8 cellular contexts compared by ENCODE assay signal in the genomic region with DNA sequence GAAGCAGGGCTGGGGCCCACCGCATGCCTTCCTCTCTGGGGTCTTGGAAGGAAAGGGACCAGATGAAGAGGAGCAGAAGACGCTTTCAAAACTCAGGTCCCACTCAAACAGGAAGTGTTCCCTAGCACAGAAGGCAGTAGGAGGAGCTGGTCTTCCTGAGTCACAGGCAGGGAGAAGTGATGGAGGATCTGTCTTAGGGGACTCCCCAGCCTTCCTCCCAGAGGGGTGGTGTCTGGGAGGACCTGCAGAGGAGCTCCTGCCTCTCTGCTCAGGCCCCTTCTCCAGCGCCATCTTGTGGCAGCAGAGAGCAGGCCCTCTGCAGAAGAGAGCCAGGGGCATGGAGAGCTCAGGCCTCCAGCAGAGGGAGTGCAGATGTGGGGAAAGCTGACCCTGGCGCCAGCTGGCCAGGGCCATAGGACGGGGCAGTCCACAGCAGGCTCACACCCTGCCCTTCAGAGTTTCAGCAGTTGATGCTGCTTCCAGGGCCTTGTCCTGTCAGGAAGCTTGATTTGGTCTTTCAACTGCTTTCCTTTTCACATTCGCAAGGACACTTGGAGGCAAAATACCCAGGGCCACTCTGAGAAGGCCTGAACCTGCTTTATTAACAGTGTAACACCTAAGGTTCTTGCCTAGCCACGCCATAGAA.
A peak's percentile ranks its signal among the peaks of the same experiment; 100 is the strongest.
DNase-seq lines count a peak whose midpoint lies in the region; ATAC-seq, FAIRE-seq and TF ChIP-seq lines count a peak whose summit lies in the region.

No MANE protein-coding gene starts in this region.

- H2AK5ac ChIP-seq in trophoblast cell (ENCODE audit: low read length) = no peak overlapping the region

- no peak overlapping the region for H3K27ac ChIP-seq in trophoblast cell (ENCODE audit: low read depth, low read length)

- H3K14ac ChIP-seq in trophoblast cell (ENCODE audit: low read length) = no peak overlapping the region

- ATAC-seq in GM21717 (IDR thresholded peaks at IDR 0.05; ENCODE audit: unreplicated experiment) = peak; percentile 95

- no peak overlapping the region for H3K23ac ChIP-seq in trophoblast cell (ENCODE audit: low read length)

- no peaks in the 10 kb centered on the region for H3K79me1 ChIP-seq in trophoblast cell (ENCODE audit: low read length)

- H3K4me2 ChIP-seq in trophoblast cell (ENCODE audit: low read length) = no peak overlapping the region

- FAIRE-seq in urothelium cell line (lab: Jason Lieb, UNC) = peak; percentile 78

- peak; percentile 88 for DNase-seq in GF-D8 (lab: John Stamatoyannopoulos, UW)
- DNase-seq in SIG-M5 treated with dmso at 0.1 percent for 504 hours (lab: John Stamatoyannopoulos, UW; ENCODE audit: unreplicated experiment) = peak; percentile 97
- DNase-seq in activated naive CD4-positive, alpha-beta T cell (lab: John Stamatoyannopoulos, UW) = peak; percentile 31 to 60 (median 36)
- DNase-seq in glutamatergic neuron = peak; percentile 94
- DNase-seq in trophoblast cell = peak; percentile 83 to 92
- DNase-seq in urothelium cell line (ENCODE audit: low spot score) = peak; percentile 85

- no peak overlapping the region for H2BK5ac ChIP-seq in trophoblast cell (ENCODE audit: low read depth, low read length, poor library complexity)

- H3K27me3 ChIP-seq in trophoblast cell (ENCODE audit: insufficient read depth, low read length) = no peaks in the 10 kb centered on the region

- no peak overlapping the region for H3K4ac ChIP-seq in trophoblast cell (ENCODE audit: low read depth, low read length)

- peaks cover 0 to 4% of the 10 kb centered on the region in 2 experiments for H3K4me1 ChIP-seq in trophoblast cell (ENCODE audit: control insufficient read depth in 1 of 2, insufficient read depth in 2 of 2, low read length in 2 of 2)

- peak; percentile 87 for TF ChIP-seq CTCF in glutamatergic neuron (IDR thresholded peaks at IDR 0.05; ENCODE audit: partially characterized antibody, unreplicated experiment)

- no peak overlapping the region for H3K4me3 Mint-ChIP-seq in glutamatergic neuron (ENCODE audit: unreplicated experiment)

- H3K27ac Mint-ChIP-seq in glutamatergic neuron (ENCODE audit: unreplicated experiment) = peak overlapping the region; percentile 41

- H4K91ac ChIP-seq in trophoblast cell (ENCODE audit: low read depth, low read length) = no peak overlapping the region

- H2BK12ac ChIP-seq in trophoblast cell (ENCODE audit: low read length) = no peak overlapping the region

- H3K79me2 ChIP-seq in trophoblast cell (ENCODE audit: control insufficient read depth, insufficient read depth, low read length, poor library complexity) = no peaks in the 10 kb centered on the region

- no peak overlapping the region for H4K12ac ChIP-seq in trophoblast cell (ENCODE audit: low read depth, low read length)

- no peak overlapping the region for H4K8ac ChIP-seq in trophoblast cell (ENCODE audit: low read depth, low read length)

- no CpG with 5 or more reads among the region's 7 CpGs for WGBS in trophoblast cell (ENCODE audit: extremely low coverage, insufficient coverage, insufficient read length)

- TF ChIP-seq RAD21 in Ishikawa (IDR thresholded peaks at IDR 0.05; ENCODE audit: low read depth) = peak; percentile 61

- H3K4me1 Mint-ChIP-seq in glutamatergic neuron (ENCODE audit: low read depth, unreplicated experiment) = peaks cover 22% of the 10 kb centered on the region

- no peaks in the 10 kb centered on the region for H3K36me3 Mint-ChIP-seq in glutamatergic neuron (ENCODE audit: unreplicated experiment)

- TF ChIP-seq EP300 in Ishikawa (IDR thresholded peaks at IDR 0.05; ENCODE audit: borderline replicate concordance) = no peak

- H3K9me3 ChIP-seq in trophoblast cell (ENCODE audit: insufficient read depth, low read depth, low read length) = no peaks in the 10 kb centered on the region

- no peak overlapping the region for H3K9ac ChIP-seq in trophoblast cell (ENCODE audit: low read length)

- H2AFZ ChIP-seq in trophoblast cell (ENCODE audit: insufficient read depth, low read length, poor library complexity) = no peak overlapping the region

- H3K18ac ChIP-seq in trophoblast cell (ENCODE audit: low read length) = no peak overlapping the region

- no peak overlapping the region for H2BK120ac ChIP-seq in trophoblast cell (ENCODE audit: insufficient read depth, low read length, poor library complexity)

- H3K9me3 Mint-ChIP-seq in glutamatergic neuron (ENCODE audit: unreplicated experiment) = no peaks in the 10 kb centered on the region

- H3K27me3 Mint-ChIP-seq in glutamatergic neuron (ENCODE audit: unreplicated experiment) = no peaks in the 10 kb centered on the region

- no peaks in the 10 kb centered on the region for H3K36me3 ChIP-seq in trophoblast cell (ENCODE audit: control insufficient read depth in 1 of 2, insufficient read depth in 2 of 2, low read length in 2 of 2)

- no peak overlapping the region for H3K4me3 ChIP-seq in trophoblast cell (ENCODE audit: low read depth, low read length)

TF ChIP-seq in Ishikawa, 13 proteins besides CTCF, POLR2A, EP300 and RAD21:
- TF ChIP-seq EGR1 (IDR thresholded peaks at IDR 0.05) (no peak), YY1 (IDR thresholded peaks at IDR 0.05; ENCODE audit: low read depth) (peak; percentile 32; the same call in 1 of the 2 replicates)

Comparison
In these comparisons a context has a peak if more than half of its experiments do, and no peak if none do; other contexts are left out.
1. DNase-seq: peak in every context shown above with its lines; median percentile 97 in SIG-M5 treated with dmso at 0.1 percent for 504 hours; 94 in glutamatergic neuron; 88 in GF-D8; 88 in trophoblast cell; 85 in urothelium cell line; 36 in activated naive CD4-positive, alpha-beta T cell.